7 cellular contexts compared by ENCODE assay signal in genomic region chr13:36418022-36418805, GRCh38.
DNase-seq lines count a peak whose midpoint lies in the region; ATAC-seq and TF ChIP-seq lines count a peak whose summit lies in the region.

No MANE protein-coding gene starts in this region.

- peak overlapping the region; percentile 33 for H3K4me3 ChIP-seq in fibroblast of mammary gland (ENCODE audit: control insufficient read depth, low read depth, low read length)

- DNase-seq in RKO (ENCODE audit: low spot score) (peak; percentile 6), fibroblast of mammary gland (ENCODE audit: low read depth) (peak; percentile 77), HPDE6-E6E7 (ENCODE audit: extremely low spot score) (no peak), NCI-H2081 treated with DMSO at 0.1 percent for 48 hours (lab: John Stamatoyannopoulos, UW) (no peak)

- no peak for TF ChIP-seq CTCF in fibroblast of mammary gland (conservative IDR thresholded peaks at IDR 0.05; ENCODE audit: control insufficient read depth, insufficient read depth, low read depth, low read length)

- ATAC-seq in GM19324 (IDR thresholded peaks at IDR 0.05; ENCODE audit: low FRiP score, unreplicated experiment) (peak; percentile 57), HG03025 (IDR thresholded peaks at IDR 0.05; ENCODE audit: low FRiP score, unreplicated experiment) (peak; percentile 73), GM19328 (IDR thresholded peaks at IDR 0.05; ENCODE audit: unreplicated experiment) (no peak)

Comparison
In these comparisons a context has a peak if more than half of its experiments do, and no peak if none do; other contexts are left out.
1. DNase-seq: peak in RKO (single experiment) and fibroblast of mammary gland (single experiment); none in HPDE6-E6E7 (single experiment) and NCI-H2081 treated with DMSO at 0.1 percent for 48 hours (single experiment).